27 cellular contexts compared by ENCODE assay signal in genomic region chr15:39025881-39026280, GRCh38.
"Had no signal": no experiment of that assay in that cellular context is flagged by ENCODE, and none has a peak within 500 bp of the region (broad histone marks: within the 10 kb centered on the region; RNA-seq: fewer than 3 reads in every experiment).

No MANE protein-coding gene starts in this region.

- H3K27me3 Mint-ChIP-seq: stimulated activated naive B cell treated with anti-CD40 and anti-IgM and Interleukin-4, amounts not matched to agents 10 μg/mL and 1 μg/mL and 100 μg/mL, for 72 hours had no signal

- DNase-seq: colonic mucosa; dermis blood vessel endothelial cell; effector memory CD4-positive, alpha-beta T cell; foreskin keratinocyte; glutamatergic neuron; heart right ventricle; hippocampal formation; left cardiac atrium; left lung; mesenchymal stem cell; mucosa of descending colon; naive thymus-derived CD8-positive, alpha-beta T cell; nephron progenitor cell; nucleus accumbens; posterior cingulate gyrus; right cardiac atrium; sigmoid colon; spleen; stimulated activated naive B cell treated with anti-CD40 and anti-IgM and Interleukin-4, amounts not matched to agents 10 μg/mL and 1 μg/mL and 100 μg/mL, for 72 hours; upper lobe of left lung had no signal

- H3K27me3 ChIP-seq: colonic mucosa, esophagus muscularis mucosa, heart right ventricle, left lung, sigmoid colon, spleen, tibial nerve, upper lobe of left lung had no signal

- H3K9me3 ChIP-seq: colonic mucosa, esophagus muscularis mucosa, heart right ventricle, left lung, mucosa of descending colon, psoas muscle, sigmoid colon, spleen, thoracic aorta, tibial nerve, upper lobe of left lung had no signal

- H3K4me1 Mint-ChIP-seq: naive thymus-derived CD8-positive, alpha-beta T cell; stimulated activated naive B cell treated with anti-CD40 and anti-IgM and Interleukin-4, amounts not matched to agents 10 μg/mL and 1 μg/mL and 100 μg/mL, for 72 hours had no signal

- H3K27ac ChIP-seq: colonic mucosa, esophagus muscularis mucosa, foreskin keratinocyte, heart right ventricle, left lung, psoas muscle, sigmoid colon, skin epidermis, thoracic aorta, tibial nerve, upper lobe of left lung had no signal

- H3K36me3 Mint-ChIP-seq: mesothelial cell of epicardium; naive thymus-derived CD8-positive, alpha-beta T cell; stimulated activated naive B cell treated with anti-CD40 and anti-IgM and Interleukin-4, amounts not matched to agents 10 μg/mL and 1 μg/mL and 100 μg/mL, for 72 hours had no signal

- H3K27ac Mint-ChIP-seq: mesothelial cell of epicardium; naive thymus-derived CD8-positive, alpha-beta T cell; nephron progenitor cell; stimulated activated naive B cell treated with anti-CD40 and anti-IgM and Interleukin-4, amounts not matched to agents 10 μg/mL and 1 μg/mL and 100 μg/mL, for 72 hours; stimulated activated naive CD8-positive, alpha-beta T cell treated with anti-CD3 and anti-CD28 coated beads, Interleukin-15, Interleukin-2, amounts not matched to agents 100 ng/mL and 50 ng/mL, for 24 hours had no signal

- H3K36me3 ChIP-seq: colonic mucosa, esophagus muscularis mucosa, heart right ventricle, left lung, sigmoid colon, spleen, thoracic aorta, tibial nerve, upper lobe of left lung had no signal

- H3K9me3 Mint-ChIP-seq: mesothelial cell of epicardium; naive thymus-derived CD8-positive, alpha-beta T cell; nephron progenitor cell; stimulated activated naive B cell treated with anti-CD40 and anti-IgM and Interleukin-4, amounts not matched to agents 10 μg/mL and 1 μg/mL and 100 μg/mL, for 72 hours; stimulated activated naive CD8-positive, alpha-beta T cell treated with anti-CD3 and anti-CD28 coated beads, Interleukin-15, Interleukin-2, amounts not matched to agents 100 ng/mL and 50 ng/mL, for 24 hours had no signal

- H3K4me3 ChIP-seq: colonic mucosa, esophagus muscularis mucosa, heart right ventricle, left lung, mucosa of descending colon, psoas muscle, sigmoid colon, skin epidermis, spleen, thoracic aorta, tibial nerve, upper lobe of left lung had no signal

- H3K4me3 Mint-ChIP-seq: mesothelial cell of epicardium; naive thymus-derived CD8-positive, alpha-beta T cell; nephron progenitor cell; stimulated activated naive B cell treated with anti-CD40 and anti-IgM and Interleukin-4, amounts not matched to agents 10 μg/mL and 1 μg/mL and 100 μg/mL, for 72 hours; stimulated activated naive CD8-positive, alpha-beta T cell treated with anti-CD3 and anti-CD28 coated beads, Interleukin-15, Interleukin-2, amounts not matched to agents 100 ng/mL and 50 ng/mL, for 24 hours had no signal

- ATAC-seq: foreskin keratinocyte; left cardiac atrium; left lung; mucosa of descending colon; naive thymus-derived CD8-positive, alpha-beta T cell; psoas muscle; right cardiac atrium; stimulated activated naive B cell treated with anti-CD40 and anti-IgM and Interleukin-4, amounts not matched to agents 10 μg/mL and 1 μg/mL and 100 μg/mL, for 72 hours had no signal

- H3K4me1 ChIP-seq: colonic mucosa, foreskin keratinocyte, left lung, psoas muscle, sigmoid colon, spleen, tibial nerve, upper lobe of left lung had no signal
